Comparison of ENCODE assay signal across 8 cellular contexts in genomic region chr11:107538821-107539220, GRCh38. TPM values are rescaled to one million over a fixed set of nuclear protein-coding genes. Genes with fewer than 3 reads are reported as not detected.
"Had no signal": no experiment of that assay in that cellular context is flagged by ENCODE, and none has a peak within 500 bp of the region (broad histone marks: within the 10 kb centered on the region; RNA-seq: fewer than 3 reads in every experiment).

No MANE protein-coding gene starts in this region.

- H3K4me2 ChIP-seq: GM23338 had no signal

- DNase-seq: H9, HCEC 1CT had no signal

- H3K4me3 Mint-ChIP-seq: GM23338, H9, IgD-negative memory B cell had no signal

- ATAC-seq: GM23338, HepG2 had no signal

- H3K27ac Mint-ChIP-seq: GM23338, H9, IgD-negative memory B cell had no signal

- H3K9me3 Mint-ChIP-seq: GM23338, H9 had no signal

- H2AFZ ChIP-seq: GM23338 had no signal

- H3K4me1 Mint-ChIP-seq: GM23338, H9, IgD-negative memory B cell had no signal

- H3K27ac ChIP-seq: HL-60 had no signal

- FAIRE-seq: H1, H54, HepG2 had no signal

- H3K27me3 Mint-ChIP-seq: IgD-negative memory B cell had no signal

- H3K4me3 ChIP-seq: GM23338 had no signal

RNA-seq across cellular contexts. Expression of gene ELMOD1, which starts 52.1 kb away (rescaled TPM):
- total RNA-seq: HepG2 had no signal
